1 cellular context compared by ENCODE assay signal in genomic region chr20:36773123-36773547, GRCh38.
TF ChIP-seq lines count a peak whose summit lies in the region.

No MANE protein-coding gene starts in this region.

TF ChIP-seq in HepG2, 621 proteins besides CTCF, POLR2A, EP300 and RAD21 (continued from another document and continues in another):
- TF ChIP-seq MXD3 (CRISPR knock-in tag; IDR thresholded peaks at IDR 0.05) (no peak), MBNL3 (CRISPR knock-in tag; conservative IDR thresholded peaks at IDR 0.05) (no peak), CEBPG (CRISPR knock-in tag; IDR thresholded peaks at IDR 0.05) (no peak), ZNF572 (CRISPR knock-in tag; IDR thresholded peaks at IDR 0.05) (no peak), TFDP1 (CRISPR knock-in tag; IDR thresholded peaks at IDR 0.05; ENCODE audit: borderline replicate concordance) (no peak), NR2F1 (CRISPR knock-in tag; IDR thresholded peaks at IDR 0.05) (0 out of 4 replicates have a peak, but pooled peaks of 1 of the 2 experiments have one; percentile 12), ZMAT5 (CRISPR knock-in tag; IDR thresholded peaks at IDR 0.05; ENCODE audit: borderline replicate concordance, low read depth) (no peak), NFKBIZ (CRISPR knock-in tag; IDR thresholded peaks at IDR 0.05) (no peak), FUBP1 (CRISPR knock-in tag; IDR thresholded peaks at IDR 0.05; ENCODE audit: borderline replicate concordance) (peak; percentile 19; the same call in 1 of the 2 replicates), ZNF687 (CRISPR knock-in tag; IDR thresholded peaks at IDR 0.05) (no peak), ZNF101 (CRISPR knock-in tag; IDR thresholded peaks at IDR 0.05; ENCODE audit: borderline replicate concordance, low read depth) (no peak), KLF16 (CRISPR knock-in tag; IDR thresholded peaks at IDR 0.05) (peak in 1 of 2 experiments; percentile 93; a peak in 1 of 4 replicates), MXD4 (CRISPR knock-in tag; IDR thresholded peaks at IDR 0.05) (no peak), ZNF407 (CRISPR knock-in tag; IDR thresholded peaks at IDR 0.05; ENCODE audit: not compliant biosample characterization) (peak; percentile 36), JARID2 (CRISPR knock-in tag; IDR thresholded peaks at IDR 0.05; ENCODE audit: insufficient replicate concordance) (no peak), NFYB (CRISPR knock-in tag; IDR thresholded peaks at IDR 0.05) (no peak), ZEB1 (IDR thresholded peaks at IDR 0.05; ENCODE audit: insufficient replicate concordance, low read depth) (no peak), ZNF530 (CRISPR knock-in tag; IDR thresholded peaks at IDR 0.05; ENCODE audit: low read depth) (no peak), RBM39 (IDR thresholded peaks at IDR 0.05; ENCODE audit: low read depth, low read length, poor library complexity, severe bottlenecking) (peak; percentile 13), MAX (IDR thresholded peaks at IDR 0.05) (no peak), ZNF704 (CRISPR knock-in tag; IDR thresholded peaks at IDR 0.05; ENCODE audit: borderline replicate concordance) (no peak), HNF1B (CRISPR knock-in tag; IDR thresholded peaks at IDR 0.05) (no peak), ZNF276 (CRISPR knock-in tag; IDR thresholded peaks at IDR 0.05; ENCODE audit: low read depth) (no peak), DRAP1 (CRISPR knock-in tag; IDR thresholded peaks at IDR 0.05) (no peak), ZMYM2 (CRISPR knock-in tag; IDR thresholded peaks at IDR 0.05) (0 out of 2 replicates have a peak, but pooled peaks have one; percentile 61), JUND (CRISPR knock-in tag; IDR thresholded peaks at IDR 0.05) (no peak), SRSF1 (optimal IDR thresholded peaks at IDR 0.05; ENCODE audit: low read depth, low read length) (no peak), ZNF44 (CRISPR knock-in tag; IDR thresholded peaks at IDR 0.05) (peak; percentile 28; the same call in 1 of the 2 replicates), SAP130 (CRISPR knock-in tag; IDR thresholded peaks at IDR 0.05; ENCODE audit: low read depth) (no peak), ZNF629 (CRISPR knock-in tag; conservative IDR thresholded peaks at IDR 0.05) (0 out of 2 replicates have a peak, but pooled peaks have one; percentile 21), AGO1 (IDR thresholded peaks at IDR 0.05; ENCODE audit: low read depth, low read length, poor library complexity, severe bottlenecking) (peak; percentile 34), ARHGAP35 (CRISPR knock-in tag; IDR thresholded peaks at IDR 0.05; ENCODE audit: borderline replicate concordance) (no peak), ZNF333 (CRISPR knock-in tag; IDR thresholded peaks at IDR 0.05; ENCODE audit: borderline replicate concordance) (0 out of 2 replicates have a peak, but pooled peaks have one; percentile 53), ZNF335 (CRISPR knock-in tag; IDR thresholded peaks at IDR 0.05) (no peak), NCOA1 (CRISPR knock-in tag; IDR thresholded peaks at IDR 0.05) (no peak; the same call in 1 of the 2 replicates), ZMYM3 (CRISPR knock-in tag; IDR thresholded peaks at IDR 0.05) (peak; percentile 41; the same call in 1 of the 2 replicates), MTA3 (CRISPR knock-in tag; IDR thresholded peaks at IDR 0.05) (0 out of 2 replicates have a peak, but pooled peaks have one; percentile 59), TCF7L2 (IDR thresholded peaks at IDR 0.05; ENCODE audit: low read depth, low read length) (no peak), SIX4 (CRISPR knock-in tag; IDR thresholded peaks at IDR 0.05) (no peak)
